In genomic region chr2:111119847-111120252, GRCh38 we compare ENCODE assay signal across 8 cellular contexts. TPM values are rescaled to one million over a fixed set of nuclear protein-coding genes. Genes with fewer than 3 reads are reported as not detected.
DNase-seq lines count a peak whose midpoint lies in the region; ATAC-seq and TF ChIP-seq lines count a peak whose summit lies in the region.

No MANE protein-coding gene starts in this region.

- peak overlapping the region; percentile 33 to 93 (median 90) for H3K27ac ChIP-seq in Peyer's patch
- peak overlapping the region; percentile 71 for H3K27ac ChIP-seq in epithelial cell of prostate
- peak overlapping the region; percentile 87 for H3K27ac ChIP-seq in parathyroid adenoma

- TF ChIP-seq CTCF in Peyer's patch (IDR thresholded peaks at IDR 0.05): no peak
- no peak for TF ChIP-seq CTCF in parathyroid adenoma (IDR thresholded peaks at IDR 0.05)

- H3K4me3 ChIP-seq in Peyer's patch: peak overlapping the region; percentile 67 to 92 (median 76)
- peak overlapping the region; percentile 85 for H3K4me3 ChIP-seq in parathyroid adenoma (ENCODE audit: low read depth, low read length)

- peak in 2 of 3 donors; percentile 34 to 52 for DNase-seq in Peyer's patch
- DNase-seq in epithelial cell of prostate (ENCODE audit: low read depth, low spot score): no peak
- no peak for DNase-seq in inferior parietal cortex (ENCODE audit: extremely low spot score)
- DNase-seq in HK-2 (ENCODE audit: unreplicated experiment): no peak

- no peak overlapping the region for H3K9ac ChIP-seq in parathyroid adenoma

- H3K4me1 ChIP-seq in Peyer's patch (peaks cover 10 to 46% (median 31%) of the 10 kb centered on the region in 4 donors), parathyroid adenoma (peaks cover 3% of the 10 kb centered on the region)

- ATAC-seq in GM19438 (IDR thresholded peaks at IDR 0.05; ENCODE audit: low read depth, unreplicated experiment) (peak; percentile 5), HG03108 (IDR thresholded peaks at IDR 0.05; ENCODE audit: unreplicated experiment) (no peak), HG03097 (IDR thresholded peaks at IDR 0.05; ENCODE audit: low FRiP score, unreplicated experiment) (no peak)

- H3K9me3 ChIP-seq in Peyer's patch (no peaks in the 10 kb centered on the region), parathyroid adenoma (ENCODE audit: control insufficient read depth, low read length) (no peaks in the 10 kb centered on the region)

- H3K27me3 ChIP-seq in Peyer's patch (peaks cover 0 to 4% of the 10 kb centered on the region in 2 donors), parathyroid adenoma (ENCODE audit: control insufficient read depth, insufficient read depth, low read length) (no peaks in the 10 kb centered on the region)

- H3K79me2 ChIP-seq in parathyroid adenoma: peaks cover 13% of the 10 kb centered on the region

- H2AFZ ChIP-seq in parathyroid adenoma: peak overlapping the region; percentile 92

- no peak for TF ChIP-seq POLR2A in Peyer's patch (IDR thresholded peaks at IDR 0.05)

- H3K36me3 ChIP-seq in Peyer's patch (peaks cover 0 to 13% (median 0%) of the 10 kb centered on the region in 3 donors), parathyroid adenoma (ENCODE audit: control insufficient read depth, insufficient read depth, low read length) (no peaks in the 10 kb centered on the region)

- H3K4me2 ChIP-seq in parathyroid adenoma (ENCODE audit: low read length): peak overlapping the region; percentile 96

RNA-seq across cellular contexts. Expression of gene BCL2L11, which starts 0.9 kb away (rescaled TPM):
- total RNA-seq in Peyer's patch: 10 to 100 TPM; 35.9 to 98.1 (median 62.2) TPM

Comparison
In these comparisons a context has a peak if more than half of its experiments do, and no peak if none do; other contexts are left out.
1. DNase-seq: peak in Peyer's patch (2 of 3); none in epithelial cell of prostate (single experiment), inferior parietal cortex (single experiment) and HK-2 (single experiment).
2. Peak in every context shown above with its lines, with median percentiles within 50 percentile points of each other: H3K27ac ChIP-seq.